ENCODE assay signal across 15 cellular contexts in the genomic region with DNA sequence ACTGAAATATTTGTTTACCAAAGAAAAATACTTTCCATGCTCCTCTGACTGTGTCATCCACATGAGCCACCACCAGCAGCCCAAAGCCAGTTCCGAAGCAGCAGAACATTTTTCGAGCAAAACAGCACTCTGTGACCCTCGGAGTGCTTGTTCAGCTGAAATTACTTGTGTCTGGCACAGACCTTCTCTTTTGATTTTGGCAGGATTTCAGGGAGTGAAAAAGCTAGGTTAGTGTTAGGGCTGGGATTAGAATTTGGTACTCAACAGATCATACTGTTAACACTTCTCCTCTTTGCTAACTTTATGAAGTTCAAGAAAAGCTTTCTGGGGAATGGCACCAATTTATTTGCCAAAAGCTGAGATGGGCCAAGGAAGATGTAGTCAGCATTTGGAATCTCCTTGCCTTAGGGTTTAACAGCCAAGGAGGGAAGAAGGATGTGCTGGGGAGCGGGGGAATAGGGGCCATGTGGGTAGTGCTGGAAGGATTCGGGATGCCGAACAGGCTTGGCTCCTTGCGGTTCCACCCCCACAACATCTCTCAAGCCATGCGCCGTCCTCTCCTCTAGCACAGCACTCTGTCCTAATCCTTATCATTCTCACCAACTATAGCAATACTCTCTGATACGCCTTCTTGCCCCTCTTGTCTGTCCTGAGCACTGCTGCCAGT. TPM values are rescaled to one million over a fixed set of nuclear protein-coding genes. Genes with fewer than 3 reads are reported as not detected.
DNase-seq lines count a peak whose midpoint lies in the region; ATAC-seq and TF ChIP-seq lines count a peak whose summit lies in the region.
"Had no signal": no experiment of that assay in that cellular context is flagged by ENCODE, and none has a peak within 500 bp of the region (broad histone marks: within the 10 kb centered on the region; RNA-seq: fewer than 3 reads in every experiment).

No MANE protein-coding gene starts in this region.

- H3K4me2 ChIP-seq in parathyroid adenoma (ENCODE audit: low read length) = peak overlapping the region; percentile 50

- peaks cover 12% of the 10 kb centered on the region for H3K4me1 ChIP-seq in parathyroid adenoma
- no peaks in the 10 kb centered on the region for H3K4me1 ChIP-seq in CD8-positive, alpha-beta memory T cell (ENCODE audit: insufficient read depth, low read length)
- H3K4me1 ChIP-seq: transverse colon had no signal

- H3K9me3 ChIP-seq in MG63 (no peaks in the 10 kb centered on the region), parathyroid adenoma (ENCODE audit: control insufficient read depth, low read length) (no peaks in the 10 kb centered on the region)
- no peaks in the 10 kb centered on the region for H3K9me3 ChIP-seq in CD8-positive, alpha-beta memory T cell (ENCODE audit: low read length)
- H3K9me3 ChIP-seq: transverse colon had no signal

- H3K9ac ChIP-seq in parathyroid adenoma = no peak overlapping the region

- H3K9me3 Mint-ChIP-seq in CD14-positive monocyte = peaks cover 0 to 3% (median 0%) of the 10 kb centered on the region in 7 donors
- H3K9me3 Mint-ChIP-seq in CD8-positive, alpha-beta memory T cell = no peaks in the 10 kb centered on the region

- H3K4me1 Mint-ChIP-seq in CD14-positive monocyte = no peaks in the 10 kb centered on the region
- H3K4me1 Mint-ChIP-seq in CD8-positive, alpha-beta memory T cell = no peaks in the 10 kb centered on the region

- TF ChIP-seq CTCF in parathyroid adenoma (IDR thresholded peaks at IDR 0.05) (no peak), CD14-positive monocyte (IDR thresholded peaks at IDR 0.05) (no peak)

- peak overlapping the region; percentile 67 for H2AFZ ChIP-seq in parathyroid adenoma

- POLR2A ChIA-PET in CD8-positive, alpha-beta memory T cell (lab: Charles Lee) = no interaction called here

- H3K27me3 ChIP-seq in MG63 (no peaks in the 10 kb centered on the region), parathyroid adenoma (ENCODE audit: control insufficient read depth, insufficient read depth, low read length) (no peaks in the 10 kb centered on the region)
- no peaks in the 10 kb centered on the region for H3K27me3 ChIP-seq in CD8-positive, alpha-beta memory T cell (ENCODE audit: insufficient read depth, low read length, poor library complexity, severe bottlenecking)
- H3K27me3 ChIP-seq: transverse colon had no signal

- peaks cover 0 to 8% (median 3%) of the 10 kb centered on the region in 3 donors for H3K27me3 Mint-ChIP-seq in CD14-positive monocyte (ENCODE audit: low read depth in 3 of 3)
- peaks cover 0 to 5% of the 10 kb centered on the region in 2 donors for H3K27me3 Mint-ChIP-seq in CD8-positive, alpha-beta memory T cell

- H3K36me3 ChIP-seq in MG63 (no peaks in the 10 kb centered on the region), parathyroid adenoma (ENCODE audit: control insufficient read depth, insufficient read depth, low read length) (no peaks in the 10 kb centered on the region)
- H3K36me3 ChIP-seq in CD8-positive, alpha-beta memory T cell (ENCODE audit: insufficient read depth, low read length) = no peaks in the 10 kb centered on the region
- H3K36me3 ChIP-seq: transverse colon had no signal

- DNase-seq in AG20443 (ENCODE audit: low spot score) (peak; percentile 60), MG63 (peak; percentile 72), fibroblast of the conjunctiva (ENCODE audit: low read depth) (peak; percentile 55), CD14-positive monocyte (ENCODE audit: low spot score) (no peak)
- DNase-seq in CD8-positive, alpha-beta memory T cell = no peak
- DNase-seq in stimulated activated CD8-positive, alpha-beta memory T cell treated with anti-CD3 and anti-CD28 coated beads, Interleukin-4, amount 100 ng/mL, for 48 hours = no peak
- DNase-seq: activated CD8-positive, alpha-beta memory T cell treated with anti-CD3 and anti-CD28 coated beads for 24 hours; C1 segment of cervical spinal cord; central memory CD4-positive, alpha-beta T cell; mammary epithelial cell; MV-4-11; NCI-H2171 treated with DMSO at 0.1 percent for 48 hours; transverse colon had no signal

- H3K79me2 ChIP-seq in parathyroid adenoma = no peaks in the 10 kb centered on the region

- H3K4me3 ChIP-seq in MG63 (no peak overlapping the region), parathyroid adenoma (ENCODE audit: low read depth, low read length) (no peak overlapping the region)
- no peak overlapping the region for H3K4me3 ChIP-seq in CD8-positive, alpha-beta memory T cell (ENCODE audit: low read length)
- H3K4me3 ChIP-seq: transverse colon had no signal

- H3K4me3 Mint-ChIP-seq in CD14-positive monocyte = no peak overlapping the region
- no peak overlapping the region for H3K4me3 Mint-ChIP-seq in CD8-positive, alpha-beta memory T cell

- intact Hi-C loops in CD14-positive monocyte (cut with micrococcal nuclease) = no loop called here

- no peak overlapping the region for H3K27ac Mint-ChIP-seq in CD14-positive monocyte
- H3K27ac Mint-ChIP-seq in CD8-positive, alpha-beta memory T cell = no peak overlapping the region

- peak overlapping the region; percentile 55 for H3K27ac ChIP-seq in parathyroid adenoma
- no peak overlapping the region for H3K27ac ChIP-seq in CD8-positive, alpha-beta memory T cell (ENCODE audit: low read depth, low read length)
- H3K27ac ChIP-seq: transverse colon had no signal

- no peak for ATAC-seq in SK-N-SH treated with all-trans-retinoic acid at 6 μM for 48 hours

- CTCF ChIA-PET in CD8-positive, alpha-beta memory T cell (lab: Charles Lee) = interaction anchor here (0.8 kb wide), 1 partner anchor 10 kb away, joined by 3 read pairs; no protein-coding TSS in a partner anchor

- no peaks in the 10 kb centered on the region for H3K36me3 Mint-ChIP-seq in CD14-positive monocyte
- no peaks in the 10 kb centered on the region for H3K36me3 Mint-ChIP-seq in CD8-positive, alpha-beta memory T cell

TF ChIP-seq in SK-N-SH treated with all-trans-retinoic acid at 6 μM for 48 hours, 23 proteins besides CTCF, POLR2A, EP300 and RAD21:
- TF ChIP-seq SNAI2 (CRISPR knock-in tag; IDR thresholded peaks at IDR 0.05) (no peak), TOX (CRISPR knock-in tag; IDR thresholded peaks at IDR 0.05; ENCODE audit: borderline replicate concordance) (no peak)
- TF ChIP-seq, protein P1, sequence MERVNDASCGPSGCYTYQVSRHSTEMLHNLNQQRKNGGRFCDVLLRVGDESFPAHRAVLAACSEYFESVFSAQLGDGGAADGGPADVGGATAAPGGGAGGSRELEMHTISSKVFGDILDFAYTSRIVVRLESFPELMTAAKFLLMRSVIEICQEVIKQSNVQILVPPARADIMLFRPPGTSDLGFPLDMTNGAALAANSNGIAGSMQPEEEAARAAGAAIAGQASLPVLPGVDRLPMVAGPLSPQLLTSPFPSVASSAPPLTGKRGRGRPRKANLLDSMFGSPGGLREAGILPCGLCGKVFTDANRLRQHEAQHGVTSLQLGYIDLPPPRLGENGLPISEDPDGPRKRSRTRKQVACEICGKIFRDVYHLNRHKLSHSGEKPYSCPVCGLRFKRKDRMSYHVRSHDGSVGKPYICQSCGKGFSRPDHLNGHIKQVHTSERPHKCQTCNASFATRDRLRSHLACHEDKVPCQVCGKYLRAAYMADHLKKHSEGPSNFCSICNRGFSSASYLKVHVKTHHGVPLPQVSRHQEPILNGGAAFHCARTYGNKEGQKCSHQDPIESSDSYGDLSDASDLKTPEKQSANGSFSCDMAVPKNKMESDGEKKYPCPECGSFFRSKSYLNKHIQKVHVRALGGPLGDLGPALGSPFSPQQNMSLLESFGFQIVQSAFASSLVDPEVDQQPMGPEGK (CRISPR knock-in tag; IDR thresholded peaks at IDR 0.05; ENCODE audit: borderline replicate concordance) = no peak
TF ChIP-seq in SK-N-SH treated with all-trans-retinoic acid at 6 μM for 48 hours: peak in this region for 0.

RNA-seq across cellular contexts. Expression of a gene that starts 55.1 kb away (rescaled TPM):
- 158 and 271 TPM in 2 replicates for total RNA-seq in MG63 (2014; rRNA removed; shearing (Covaris generic); ENCODE audit: low replicate concordance)
- polyA plus RNA-seq in CD14-positive monocyte = 100 to 1,000 TPM in 1 of 2 donors, 10 to 100 TPM in 1; 99.9 to 121 TPM
- 100 to 1,000 TPM; 305 to 324 TPM for total RNA-seq in CD8-positive, alpha-beta memory T cell
- polyA plus RNA-seq in CD8-positive, alpha-beta memory T cell = 181 TPM

Comparison
In these comparisons a context has a peak if more than half of its experiments do, and no peak if none do; other contexts are left out.
1. DNase-seq: peak in AG20443 (single experiment), MG63 (single experiment) and fibroblast of the conjunctiva (single experiment); none in CD14-positive monocyte (single experiment), CD8-positive, alpha-beta memory T cell (0 of 5) and stimulated activated CD8-positive, alpha-beta memory T cell treated with anti-CD3 and anti-CD28 coated beads, Interleukin-4, amount 100 ng/mL, for 48 hours (single experiment).